ENCODE assay signal across 8 cellular contexts in genomic region chr18:74936343-74936742, GRCh38.
"Had no signal": no experiment of that assay in that cellular context is flagged by ENCODE, and none has a peak within 500 bp of the region (broad histone marks: within the 10 kb centered on the region; RNA-seq: fewer than 3 reads in every experiment).

No MANE protein-coding gene starts in this region.

- H3K36me3 ChIP-seq: HAP-1 had no signal

- H3K4me3 ChIP-seq: HAP-1, K562 had no signal

- ATAC-seq: HCT116, HepG2, K562 had no signal

- H3K27ac ChIP-seq: HL-60 had no signal

- DNase-seq: GOT3, KG1 had no signal

- H3K4me1 ChIP-seq: HAP-1 had no signal

- H3K9me3 ChIP-seq: HAP-1 had no signal

- FAIRE-seq: H54, HepG2, K562 had no signal
